8 cellular contexts compared by ENCODE assay signal in genomic region chr19:55253842-55254624, GRCh38. TPM values are rescaled to one million over a fixed set of nuclear protein-coding genes. Genes with fewer than 3 reads are reported as not detected.
A peak's percentile ranks its signal among the peaks of the same experiment; 100 is the strongest.
DNase-seq lines count a peak whose midpoint lies in the region; TF ChIP-seq lines count a peak whose summit lies in the region.

No MANE protein-coding gene starts in this region.

- H3K9me3 ChIP-seq in tibial artery = no peaks in the 10 kb centered on the region

- H3K27me3 Mint-ChIP-seq in osteocyte (ENCODE audit: unreplicated experiment) = no peaks in the 10 kb centered on the region

- DNase-seq in GM12864 (ENCODE audit: low read depth) (peak; percentile 83), H7 (peak; percentile 64), NOMO-1 (lab: John Stamatoyannopoulos, UW; ENCODE audit: unreplicated experiment in 2 of 2) (peak; percentile 93 to 94), activated T-helper 1 cell treated with Interleukin-2 at 50 U/mL for 16 hours (ENCODE audit: low read depth) (peak; percentile 36), medulla oblongata (ENCODE audit: extremely low spot score) (peak; percentile 37), tibial artery (no peak), hepatic stellate cell (ENCODE audit: low spot score) (no peak), osteocyte (ENCODE audit: extremely low spot score, unreplicated experiment) (no peak)

- no peaks in the 10 kb centered on the region for H3K9me3 Mint-ChIP-seq in osteocyte (ENCODE audit: unreplicated experiment)

- H3K27me3 ChIP-seq in H7 (ENCODE audit: control insufficient read depth, insufficient read depth, low read length) = no peaks in the 10 kb centered on the region
- H3K27me3 ChIP-seq in tibial artery = no peaks in the 10 kb centered on the region

- no peak overlapping the region for H3K27ac Mint-ChIP-seq in osteocyte (ENCODE audit: unreplicated experiment)

- H3K4me3 Mint-ChIP-seq in osteocyte (ENCODE audit: unreplicated experiment) = no peak overlapping the region

- no peak overlapping the region for H3K27ac ChIP-seq in tibial artery

- H3K4me3 ChIP-seq in GM12864 (ENCODE audit: low read depth, low read length) (peak overlapping the region; percentile 93), H7 (ENCODE audit: insufficient read depth, low read depth, low read length) (no peak overlapping the region), tibial artery (peak overlapping the region; percentile 12 to 26)

- peaks cover 41% of the 10 kb centered on the region for H3K4me1 Mint-ChIP-seq in osteocyte (ENCODE audit: unreplicated experiment)

- peaks cover 0 to 56% (median 38%) of the 10 kb centered on the region in 4 donors for H3K4me1 ChIP-seq in tibial artery

- H3K36me3 ChIP-seq in H7 (replicated peaks; ENCODE audit: control insufficient read depth, insufficient read depth, low read length) = no peaks in the 10 kb centered on the region; the same call in 1 of the 2 replicates
- peaks cover 0 to 22% (median 0%) of the 10 kb centered on the region in 3 donors for H3K36me3 ChIP-seq in tibial artery

- H3K36me3 Mint-ChIP-seq in osteocyte (ENCODE audit: unreplicated experiment) = no peaks in the 10 kb centered on the region

- TF ChIP-seq CTCF in GM12864 (IDR thresholded peaks at IDR 0.05; ENCODE audit: low read depth, low read length, missing control alignments) (peak; percentile 14), tibial artery (IDR thresholded peaks at IDR 0.05) (no peak), osteocyte (IDR thresholded peaks at IDR 0.05) (no peak)

- intact Hi-C loops in tibial artery (cut with DNase I; ENCODE audit: low total_unique reads) = no loop called here

RNA-seq across cellular contexts. Expression of gene PPP6R1, which starts 4.8 kb away (rescaled TPM):
- 51.7 and 53.1 TPM in 2 replicates for total RNA-seq in H7 (2014; rRNA removed; shearing (Covaris generic))
- 63.0 and 67.1 TPM in 2 replicates for total RNA-seq in osteocyte

RNA-seq across cellular contexts. Expression of gene TMEM86B, which starts 25.5 kb away (rescaled TPM):
- 1.2 and 1.7 TPM in 2 replicates for total RNA-seq in H7 (2014; rRNA removed; shearing (Covaris generic))
- total RNA-seq in osteocyte = 2.9 and 3.2 TPM in 2 replicates

RNA-seq across cellular contexts. Expression of gene HSPBP1, which starts 25.9 kb away (rescaled TPM):
- total RNA-seq in H7 (2014; rRNA removed; shearing (Covaris generic)) = 54.4 and 92.3 TPM in 2 replicates
- 29.8 and 33.2 TPM in 2 replicates for total RNA-seq in osteocyte

RNA-seq across cellular contexts. Expression of gene BRSK1, which starts 29.8 kb away (rescaled TPM):
- 20.3 and 31.3 TPM in 2 replicates for total RNA-seq in H7 (2014; rRNA removed; shearing (Covaris generic))
- 18.0 and 23.9 TPM in 2 replicates for total RNA-seq in osteocyte

RNA-seq across cellular contexts. Expression of gene PTPRH, which starts 44.7 kb away (rescaled TPM):
- 0.41 and 2.3 TPM in 2 replicates for total RNA-seq in H7 (2014; rRNA removed; shearing (Covaris generic))
- 0.31 TPM in 1 of 2 replicates, not detected in the other for total RNA-seq in osteocyte

Comparison
In these comparisons a context has a peak if more than half of its experiments do, and no peak if none do; other contexts are left out.
1. DNase-seq: peak in GM12864 (single experiment), H7 (single experiment), NOMO-1 (2 of 2), activated T-helper 1 cell treated with Interleukin-2 at 50 U/mL for 16 hours (single experiment) and medulla oblongata (single experiment); none in tibial artery (0 of 2), hepatic stellate cell (single experiment) and osteocyte (single experiment).